ENCODE assay signal across 30 cellular contexts in the genomic region with DNA sequence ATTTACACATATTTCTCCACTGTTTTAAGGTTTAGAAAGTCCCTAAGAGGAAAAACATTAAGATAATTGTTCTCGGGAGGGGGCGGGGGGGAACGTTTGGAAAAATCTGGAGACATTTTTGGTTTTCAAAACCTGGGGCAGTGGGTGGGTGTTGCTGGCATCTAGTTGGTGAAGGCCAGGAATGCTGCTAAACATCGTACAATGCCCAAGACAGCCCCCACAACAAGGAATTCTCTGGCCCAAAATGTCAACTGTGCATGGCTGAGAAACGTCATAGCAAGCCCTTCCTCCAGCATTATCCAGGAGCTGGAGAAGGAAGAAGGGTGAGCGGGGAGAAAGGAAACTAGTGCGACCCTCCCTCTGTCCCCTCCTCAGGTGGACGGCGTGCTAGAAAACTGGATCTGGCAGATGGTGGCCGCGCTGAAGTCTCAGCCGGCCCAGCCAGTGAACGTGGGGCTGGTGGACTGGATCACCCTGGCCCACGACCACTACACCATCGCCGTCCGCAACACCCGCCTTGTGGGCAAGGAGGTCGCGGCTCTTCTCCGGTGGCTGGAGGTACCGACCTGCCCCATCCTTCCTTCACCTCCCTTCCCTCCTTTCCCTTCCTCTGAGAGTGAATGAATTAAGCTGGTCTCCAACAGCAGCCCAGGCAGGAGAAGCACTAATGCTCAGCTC.
"Had no signal": no experiment of that assay in that cellular context is flagged by ENCODE, and none has a peak within 500 bp of the region (broad histone marks: within the 10 kb centered on the region; RNA-seq: fewer than 3 reads in every experiment).

No MANE protein-coding gene starts in this region.

- H3K27ac Mint-ChIP-seq: activated CD4-positive, alpha-beta memory T cell treated with anti-CD3 and anti-CD28 coated beads for 36 hours; activated naive CD4-positive, alpha-beta T cell treated with anti-CD3 and anti-CD28 coated beads for 36 hours; activated naive CD8-positive, alpha-beta T cell; activated T-helper 17 cell treated with anti-CD3 and anti-CD28 coated beads, Interleukin-2, amount 50 U/mL, for 72 hours; T-helper 17 cell; WTC11 had no signal

- H3K27ac ChIP-seq: adrenal gland, Peyer's patch, RWPE1, SJSA1 had no signal

- H3K27me3 Mint-ChIP-seq: activated CD4-positive, alpha-beta memory T cell treated with anti-CD3 and anti-CD28 coated beads for 36 hours; activated naive CD8-positive, alpha-beta T cell; activated T-helper 17 cell treated with anti-CD3 and anti-CD28 coated beads, Interleukin-2, amount 50 U/mL, for 72 hours; central memory CD8-positive, alpha-beta T cell; T-helper 17 cell had no signal

- DNase-seq: activated CD4-positive, alpha-beta memory T cell treated with anti-CD3 and anti-CD28 coated beads for 36 hours; activated CD4-positive, alpha-beta T cell treated with anti-CD3 and anti-CD28 coated beads for 48 hours; activated CD4-positive, CD25-positive, alpha-beta regulatory T cell treated with anti-CD3 and anti-CD28 coated beads, Interleukin-2, amount 50 U/mL, for 72 hours; activated CD8-positive, alpha-beta memory T cell treated with anti-CD3 and anti-CD28 coated beads for 24 hours; activated gamma-delta T cell; activated naive CD4-positive, alpha-beta T cell treated with anti-CD3 and anti-CD28 coated beads for 36 hours; activated T-cell treated with anti-CD3 and anti-CD28 coated beads for 4 hours; activated T-cell treated with anti-CD3 and anti-CD28 coated beads, Interleukin-2, amount 50 U/mL, for 48 hours; anterior cingulate cortex; Kasumi-1; KBM-7; NCI-H1048; NCI-H1694 treated with DMSO at 0.1 percent for 48 hours; NCI-H2029 treated with DMSO at 0.1 percent for 48 hours; NCI-H510A treated with DMSO at 0.1 percent for 48 hours; NK-92 treated with Interleukin-12 subunit alpha and Interleukin-12 subunit beta, amount 100 ng/mL, for 24 hours; OCI-M1; SHP77; SW 1271; T-helper 17 cell; T-helper 9 cell had no signal

- H3K36me3 Mint-ChIP-seq: activated CD4-positive, alpha-beta memory T cell treated with anti-CD3 and anti-CD28 coated beads for 36 hours; activated naive CD8-positive, alpha-beta T cell; WTC11 had no signal

- H3K4me3 ChIP-seq: adrenal gland, Peyer's patch, SJSA1 had no signal

- ATAC-seq: activated T-helper 17 cell treated with anti-CD3 and anti-CD28 coated beads, Interleukin-2, amount 50 U/mL, for 72 hours; SK-N-SH treated with all-trans-retinoic acid at 6 μM for 48 hours; T-helper 17 cell; WTC11 had no signal

- H3K9me3 ChIP-seq: adrenal gland, Peyer's patch, SJSA1 had no signal

- H3K27me3 ChIP-seq: adrenal gland, Peyer's patch, SJSA1 had no signal

- H3K4me3 Mint-ChIP-seq: activated CD4-positive, alpha-beta memory T cell treated with anti-CD3 and anti-CD28 coated beads for 36 hours; activated naive CD4-positive, alpha-beta T cell treated with anti-CD3 and anti-CD28 coated beads for 36 hours; activated naive CD8-positive, alpha-beta T cell; activated T-helper 17 cell treated with anti-CD3 and anti-CD28 coated beads, Interleukin-2, amount 50 U/mL, for 72 hours; central memory CD8-positive, alpha-beta T cell; T-helper 17 cell; WTC11 had no signal

- H3K36me3 ChIP-seq: adrenal gland, Peyer's patch, SJSA1 had no signal

- H3K4me1 Mint-ChIP-seq: WTC11 had no signal

- H3K9me3 Mint-ChIP-seq: activated CD4-positive, alpha-beta memory T cell treated with anti-CD3 and anti-CD28 coated beads for 36 hours; activated naive CD4-positive, alpha-beta T cell treated with anti-CD3 and anti-CD28 coated beads for 36 hours; activated T-helper 17 cell treated with anti-CD3 and anti-CD28 coated beads, Interleukin-2, amount 50 U/mL, for 72 hours; central memory CD8-positive, alpha-beta T cell; WTC11 had no signal
